In genomic region chr17:29576214-29577008, GRCh38 we compare ENCODE assay signal across 1 cellular context.
TF ChIP-seq lines count a peak whose summit lies in the region.

No MANE protein-coding gene starts in this region.

TF ChIP-seq in HepG2, 621 proteins besides CTCF, POLR2A, EP300 and RAD21:
- TF ChIP-seq ZNF746 (CRISPR knock-in tag; IDR thresholded peaks at IDR 0.05) (no peak), AGO1 (IDR thresholded peaks at IDR 0.05; ENCODE audit: low read depth, low read length, poor library complexity, severe bottlenecking) (peak; percentile 20), ZBTB33 (CRISPR knock-in tag; IDR thresholded peaks at IDR 0.05) (peak; percentile 58), ZNF720 (CRISPR knock-in tag; IDR thresholded peaks at IDR 0.05) (no peak), ZNF609 (CRISPR knock-in tag; IDR thresholded peaks at IDR 0.05; ENCODE audit: borderline replicate concordance) (no peak)
